ENCODE assay signal across 11 cellular contexts in the genomic region with DNA sequence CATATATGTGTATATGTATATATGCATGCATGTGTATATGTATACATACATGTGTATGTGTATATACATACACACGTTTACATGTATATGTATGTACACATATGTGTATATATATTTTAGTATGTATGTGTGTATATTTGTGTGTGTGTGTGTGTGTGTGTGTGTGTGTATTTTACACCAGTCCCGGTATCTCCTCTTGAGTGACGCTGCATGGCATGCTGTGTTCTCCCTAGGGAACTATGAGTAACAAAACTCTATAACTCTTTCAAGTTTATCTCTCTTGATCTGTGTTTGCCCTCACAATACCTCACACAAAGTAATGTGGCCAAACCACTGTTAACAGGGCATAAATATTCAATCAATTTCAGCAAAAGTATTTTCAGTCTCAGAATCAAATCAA. TPM values are rescaled to one million over a fixed set of nuclear protein-coding genes. Genes with fewer than 3 reads are reported as not detected.
"Had no signal": no experiment of that assay in that cellular context is flagged by ENCODE, and none has a peak within 500 bp of the region (broad histone marks: within the 10 kb centered on the region; RNA-seq: fewer than 3 reads in every experiment).

No MANE protein-coding gene starts in this region.

RNA-seq across cellular contexts. Expression of gene GRM5, which starts 19.2 kb away (rescaled TPM):
- total RNA-seq: naive thymus-derived CD8-positive, alpha-beta T cell; natural killer cell; osteoblast; psoas muscle; right atrium auricular region; right lobe of liver; skeletal muscle tissue; smooth muscle cell; spleen had no signal
- polyA plus RNA-seq: naive thymus-derived CD8-positive, alpha-beta T cell; sigmoid colon; small intestine; smooth muscle cell had no signal
